23 cellular contexts compared by ENCODE assay signal in genomic region chr15:41987925-41988275, GRCh38. TPM values are rescaled to one million over a fixed set of nuclear protein-coding genes. Genes with fewer than 3 reads are reported as not detected.
"Had no signal": no experiment of that assay in that cellular context is flagged by ENCODE, and none has a peak within 500 bp of the region (broad histone marks: within the 10 kb centered on the region; RNA-seq: fewer than 3 reads in every experiment).

No MANE protein-coding gene starts in this region.

- H3K9ac ChIP-seq: SK-N-SH had no signal

- H3K9me3 ChIP-seq: MG63, SK-N-SH had no signal

- H3K36me3 ChIP-seq: MG63 had no signal

- H3K27me3 ChIP-seq: MG63 had no signal

- ATAC-seq: HepG2 had no signal

- H3K4me3 ChIP-seq: MG63 had no signal

- DNase-seq: IMR-90, Karpas-422, KG1, MG63, NCI-H1092, NCI-H1105 treated with DMSO at 0.1 percent for 48 hours, NCI-H1436, NCI-H187, NCI-H2029, NCI-H2081 treated with DMSO at 0.1 percent for 48 hours, NCI-H2171, NCI-H226, NCI-H446, NCI-H510A, NCI-H524 treated with DMSO at 0.1 percent for 48 hours, NCI-H69, NCI-H774, RPMI8226, SHP77, SK-N-SH had no signal

RNA-seq across cellular contexts. Expression of gene PLA2G4E, which starts 32.9 kb away (rescaled TPM):
- total RNA-seq: HepG2, HT1080, IMR-90, SK-MEL-5 had no signal
- polyA plus RNA-seq: HepG2, IMR-90, SK-N-SH had no signal
